In the genomic region with DNA sequence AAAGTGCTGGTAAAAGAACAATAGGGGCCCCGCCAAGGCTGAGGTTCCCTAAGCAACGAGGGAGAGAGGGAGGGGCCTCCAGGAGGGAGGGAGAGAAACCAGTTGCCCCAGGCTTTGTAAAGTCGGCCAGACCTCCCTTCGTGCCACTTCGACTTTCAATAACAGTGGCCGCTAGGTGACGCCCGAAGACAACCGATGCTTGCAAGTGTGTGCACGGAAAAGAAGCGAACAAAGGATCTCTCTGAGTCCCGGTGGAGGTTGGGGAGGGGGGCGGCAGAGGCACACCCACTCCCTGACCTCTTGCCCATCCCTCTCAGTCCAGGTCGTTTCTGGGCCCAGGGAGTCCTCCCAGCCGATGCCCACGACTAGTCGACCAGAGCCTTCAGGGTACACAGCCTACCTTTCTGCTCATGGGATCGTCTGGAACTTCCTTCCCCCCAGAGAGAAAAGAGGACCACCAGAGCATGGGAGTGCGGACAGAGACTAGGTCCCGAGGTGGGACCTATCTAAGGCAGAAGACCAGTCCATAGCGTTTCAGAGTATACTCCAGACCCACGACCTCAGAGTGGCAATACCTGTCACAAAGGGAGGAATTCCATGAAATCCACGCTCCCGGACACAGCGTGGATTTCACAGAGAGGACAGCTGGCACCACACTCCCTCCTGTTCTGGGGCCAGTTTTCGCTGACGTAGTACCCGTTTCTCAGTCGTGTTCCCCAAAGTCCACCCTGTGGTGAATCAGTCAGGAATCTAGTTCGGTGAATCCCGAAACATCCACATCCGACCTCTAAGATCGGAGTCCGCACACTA, we compare ENCODE assay signal across 1 cellular context.
TF ChIP-seq lines count a peak whose summit lies in the region.

No MANE protein-coding gene starts in this region.

TF ChIP-seq in HEK293, 187 proteins besides CTCF, POLR2A, EP300 and RAD21 (continued from another document):
- TF ChIP-seq ZNF132 (tag by site-specific recombination; IDR thresholded peaks at IDR 0.05; ENCODE audit: borderline replicate concordance) (no peak), IKZF3 (tag by site-specific recombination; IDR thresholded peaks at IDR 0.05) (no peak), ZBTB8A (tag by site-specific recombination; IDR thresholded peaks at IDR 0.05) (no peak), ZNF112 (tag by site-specific recombination; IDR thresholded peaks at IDR 0.05) (no peak), ZNF561 (tag by site-specific recombination; IDR thresholded peaks at IDR 0.05; ENCODE audit: borderline replicate concordance) (no peak), ZNF623 (tag by site-specific recombination; IDR thresholded peaks at IDR 0.05) (no peak), WT1 (tag by site-specific recombination; IDR thresholded peaks at IDR 0.05) (no peak), ZNF366 (tag by site-specific recombination; conservative IDR thresholded peaks at IDR 0.05) (no peak), ZNF292 (tag by site-specific recombination; IDR thresholded peaks at IDR 0.05; ENCODE audit: borderline replicate concordance, low read depth) (no peak), ZFP41 (tag by site-specific recombination; IDR thresholded peaks at IDR 0.05; ENCODE audit: borderline replicate concordance) (no peak)
- TF ChIP-seq, protein P1, sequence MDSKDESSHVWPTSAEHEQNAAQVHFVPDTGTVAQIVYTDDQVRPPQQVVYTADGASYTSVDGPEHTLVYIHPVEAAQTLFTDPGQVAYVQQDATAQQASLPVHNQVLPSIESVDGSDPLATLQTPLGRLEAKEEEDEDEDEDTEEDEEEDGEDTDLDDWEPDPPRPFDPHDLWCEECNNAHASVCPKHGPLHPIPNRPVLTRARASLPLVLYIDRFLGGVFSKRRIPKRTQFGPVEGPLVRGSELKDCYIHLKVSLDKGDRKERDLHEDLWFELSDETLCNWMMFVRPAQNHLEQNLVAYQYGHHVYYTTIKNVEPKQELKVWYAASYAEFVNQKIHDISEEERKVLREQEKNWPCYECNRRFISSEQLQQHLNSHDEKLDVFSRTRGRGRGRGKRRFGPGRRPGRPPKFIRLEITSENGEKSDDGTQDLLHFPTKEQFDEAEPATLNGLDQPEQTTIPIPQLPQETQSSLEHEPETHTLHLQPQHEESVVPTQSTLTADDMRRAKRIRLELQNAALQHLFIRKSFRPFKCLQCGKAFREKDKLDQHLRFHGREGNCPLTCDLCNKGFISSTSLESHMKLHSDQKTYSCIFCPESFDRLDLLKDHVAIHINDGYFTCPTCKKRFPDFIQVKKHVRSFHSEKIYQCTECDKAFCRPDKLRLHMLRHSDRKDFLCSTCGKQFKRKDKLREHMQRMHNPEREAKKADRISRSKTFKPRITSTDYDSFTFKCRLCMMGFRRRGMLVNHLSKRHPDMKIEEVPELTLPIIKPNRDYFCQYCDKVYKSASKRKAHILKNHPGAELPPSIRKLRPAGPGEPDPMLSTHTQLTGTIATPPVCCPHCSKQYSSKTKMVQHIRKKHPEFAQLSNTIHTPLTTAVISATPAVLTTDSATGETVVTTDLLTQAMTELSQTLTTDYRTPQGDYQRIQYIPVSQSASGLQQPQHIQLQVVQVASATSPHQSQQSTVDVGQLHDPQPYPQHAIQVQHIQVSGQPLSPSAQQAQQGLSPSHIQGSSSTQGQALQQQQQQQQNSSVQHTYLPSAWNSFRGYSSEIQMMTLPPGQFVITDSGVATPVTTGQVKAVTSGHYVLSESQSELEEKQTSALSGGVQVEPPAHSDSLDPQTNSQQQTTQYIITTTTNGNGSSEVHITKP (tag by site-specific recombination; IDR thresholded peaks at IDR 0.05) = 0 out of 2 replicates have a peak, but pooled peaks have one; percentile 22
- TF ChIP-seq, protein P2, sequence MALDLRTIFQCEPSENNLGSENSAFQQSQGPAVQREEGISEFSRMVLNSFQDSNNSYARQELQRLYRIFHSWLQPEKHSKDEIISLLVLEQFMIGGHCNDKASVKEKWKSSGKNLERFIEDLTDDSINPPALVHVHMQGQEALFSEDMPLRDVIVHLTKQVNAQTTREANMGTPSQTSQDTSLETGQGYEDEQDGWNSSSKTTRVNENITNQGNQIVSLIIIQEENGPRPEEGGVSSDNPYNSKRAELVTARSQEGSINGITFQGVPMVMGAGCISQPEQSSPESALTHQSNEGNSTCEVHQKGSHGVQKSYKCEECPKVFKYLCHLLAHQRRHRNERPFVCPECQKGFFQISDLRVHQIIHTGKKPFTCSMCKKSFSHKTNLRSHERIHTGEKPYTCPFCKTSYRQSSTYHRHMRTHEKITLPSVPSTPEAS (tag by site-specific recombination; IDR thresholded peaks at IDR 0.05) = peak; percentile 74
